ENCODE assay signal across 16 cellular contexts in genomic region chr16:82460761-82461160, GRCh38.
"Had no signal": no experiment of that assay in that cellular context is flagged by ENCODE, and none has a peak within 500 bp of the region (broad histone marks: within the 10 kb centered on the region; RNA-seq: fewer than 3 reads in every experiment).

No MANE protein-coding gene starts in this region.

- H3K4me3 ChIP-seq: dorsolateral prefrontal cortex, smooth muscle cell had no signal

- DNase-seq: activated CD4-positive, alpha-beta T cell treated with anti-CD3 and anti-CD28 coated beads, Interleukin-2, amount 50 U/mL, for 1 hour; activated CD8-positive, alpha-beta memory T cell treated with anti-CD3 and anti-CD28 coated beads for 24 hours; activated effector memory CD4-positive, alpha-beta T cell treated with anti-CD3 and anti-CD28 coated beads, Interleukin-2, amount 50 U/mL, for 16 hours; activated naive CD4-positive, alpha-beta T cell treated with anti-CD3 and anti-CD28 coated beads, Interleukin-2, amount 50 U/mL, for 16 hours; activated T-cell treated with anti-CD3 and anti-CD28 coated beads, Interleukin-2, amount 50 U/mL, for 72 hours; aorta; brain microvascular endothelial cell; central memory CD4-positive, alpha-beta T cell; dorsolateral prefrontal cortex; mesenchymal stem cell; naive thymus-derived CD4-positive, alpha-beta T cell; stimulated activated CD4-positive, alpha-beta T cell treated with anti-CD3 and anti-CD28 coated beads, Interleukin-4, amount 100 ng/mL, for 24 hours had no signal

- H3K27ac Mint-ChIP-seq: activated T-cell treated with anti-CD3 and anti-CD28 coated beads, Interleukin-2, amount 50 U/mL, for 72 hours; naive thymus-derived CD4-positive, alpha-beta T cell; stimulated activated memory B cell treated with anti-CD40 and anti-IgM and Interleukin-4, amounts not matched to agents 10 μg/mL and 1 μg/mL and 100 μg/mL, for 72 hours had no signal

- H3K27ac ChIP-seq: brain microvascular endothelial cell, dorsolateral prefrontal cortex had no signal

- H3K9me3 Mint-ChIP-seq: stimulated activated memory B cell treated with anti-CD40 and anti-IgM and Interleukin-4, amounts not matched to agents 10 μg/mL and 1 μg/mL and 100 μg/mL, for 72 hours had no signal

- ATAC-seq: activated CD4-positive, CD25-positive, alpha-beta regulatory T cell treated with anti-CD3 and anti-CD28 coated beads, Interleukin-2, amount 50 U/mL, for 24 hours; activated T-cell treated with anti-CD3 and anti-CD28 coated beads, Interleukin-2, amount 50 U/mL, for 72 hours; naive thymus-derived CD4-positive, alpha-beta T cell; sciatic nerve; stimulated activated memory B cell treated with anti-CD40 and anti-IgM and Interleukin-4, amounts not matched to agents 10 μg/mL and 1 μg/mL and 100 μg/mL, for 72 hours had no signal

- H3K27me3 ChIP-seq: brain microvascular endothelial cell had no signal

- H3K4me3 Mint-ChIP-seq: activated T-cell treated with anti-CD3 and anti-CD28 coated beads, Interleukin-2, amount 50 U/mL, for 72 hours; naive thymus-derived CD4-positive, alpha-beta T cell; stimulated activated memory B cell treated with anti-CD40 and anti-IgM and Interleukin-4, amounts not matched to agents 10 μg/mL and 1 μg/mL and 100 μg/mL, for 72 hours had no signal

- H3K36me3 Mint-ChIP-seq: stimulated activated memory B cell treated with anti-CD40 and anti-IgM and Interleukin-4, amounts not matched to agents 10 μg/mL and 1 μg/mL and 100 μg/mL, for 72 hours had no signal

- H3K36me3 ChIP-seq: brain microvascular endothelial cell had no signal
